ENCODE assay signal across 17 cellular contexts in genomic region chr3:197422506-197422905, GRCh38.
DNase-seq lines count a peak whose midpoint lies in the region; ATAC-seq, FAIRE-seq and TF ChIP-seq lines count a peak whose summit lies in the region.
"Had no signal": no experiment of that assay in that cellular context is flagged by ENCODE, and none has a peak within 500 bp of the region (broad histone marks: within the 10 kb centered on the region; RNA-seq: fewer than 3 reads in every experiment).

No MANE protein-coding gene starts in this region.

- H3K4me2 ChIP-seq in HCT116 (ENCODE audit: low read length) = peak overlapping the region; percentile 71
- peak overlapping the region; percentile 53 for H3K4me2 ChIP-seq in astrocyte (ENCODE audit: low read length)
- peak overlapping the region; percentile 30 for H3K4me2 ChIP-seq in keratinocyte (ENCODE audit: control insufficient read depth, extremely low read depth, insufficient read depth, low read depth, low read length)
- H3K4me2 ChIP-seq: KMS-11 had no signal

- H2AFZ ChIP-seq in HCT116 (ENCODE audit: low read depth, low read length, poor library complexity, severe bottlenecking) (no peak overlapping the region), astrocyte (ENCODE audit: low read depth, low read length) (no peak overlapping the region), keratinocyte (ENCODE audit: control insufficient read depth, low read length) (no peak overlapping the region)

- H4K20me1 ChIP-seq in HCT116 (ENCODE audit: insufficient read depth) = no peaks in the 10 kb centered on the region
- H4K20me1 ChIP-seq in astrocyte (ENCODE audit: insufficient read depth, low read length) = no peaks in the 10 kb centered on the region
- no peaks in the 10 kb centered on the region for H4K20me1 ChIP-seq in keratinocyte (ENCODE audit: control insufficient read depth, extremely low read depth, insufficient read depth, low read length)

- RAD21 ChIA-PET in HCT116 (lab: Charles Lee; ENCODE audit: low non-redundant PET in 1 of 2, low total read pairs in 2 of 2, uncharacterized antibody in 2 of 2, unreplicated experiment in 2 of 2) = no interaction called here

- H3K4me3 ChIP-seq in HCT116 (replicated peaks in 1 of 2; ENCODE audit: low read depth in 1 of 2, low read length in 2 of 2) = no peak overlapping the region
- no peak overlapping the region for H3K4me3 ChIP-seq in astrocyte (ENCODE audit: insufficient read depth, low read depth, low read length)
- H3K4me3 ChIP-seq in keratinocyte (ENCODE audit: control insufficient read depth in 2 of 3, extremely low read depth in 1 of 3, insufficient read depth in 2 of 3, low read depth in 1 of 3, low read length in 3 of 3) = no peak overlapping the region
- no peak overlapping the region for H3K4me3 ChIP-seq in coronary artery
- H3K4me3 ChIP-seq: MG63 had no signal

- H3K79me2 ChIP-seq in HCT116 (ENCODE audit: insufficient read depth, low read length) (no peaks in the 10 kb centered on the region), astrocyte (ENCODE audit: insufficient read depth, low read length) (no peaks in the 10 kb centered on the region), keratinocyte (ENCODE audit: control insufficient read depth, insufficient read depth, low read length) (no peaks in the 10 kb centered on the region)

- dilution Hi-C loops in keratinocyte (cut with MboI; ENCODE audit: extremely low pct_ligation_motif_present, low sequenced_read_pairs) = no loop called here

- peaks cover 17 to 24% of the 10 kb centered on the region in 2 experiments for H3K4me1 ChIP-seq in HCT116 (ENCODE audit: control insufficient read depth in 1 of 2, insufficient read depth in 2 of 2, low read length in 2 of 2)
- H3K4me1 ChIP-seq in astrocyte (ENCODE audit: insufficient read depth, low read length) = peaks cover 22% of the 10 kb centered on the region
- peaks cover 6% of the 10 kb centered on the region for H3K4me1 ChIP-seq in keratinocyte (ENCODE audit: control insufficient read depth, extremely low read depth, insufficient read depth, low read length)

- FAIRE-seq in astrocyte (lab: Jason Lieb, UNC) (no peak), keratinocyte (lab: Jason Lieb, UNC) (no peak), frontal cortex (lab: Jason Lieb, UNC) (no peak)
- FAIRE-seq: GM12892 had no signal

- BruUV-seq in HCT116 (replicated peaks; lab: Mats Ljungman, UMichigan) = no TSS peak

- no peak for TF ChIP-seq RAD21 in HCT116 (IDR thresholded peaks at IDR 0.05; ENCODE audit: low read depth)

- DNase-seq in HCT116 (ENCODE audit: low read depth, low spot score) (no peak), astrocyte (ENCODE audit: low read depth) (no peak), keratinocyte (ENCODE audit: low read depth, low spot score) (no peak), posterior vena cava (ENCODE audit: low spot score) (peak; percentile 32), frontal cortex (ENCODE audit: low spot score in 2 of 2) (no peak), coronary artery (ENCODE audit: low spot score) (no peak), GM20000 (ENCODE audit: low spot score) (no peak)
- DNase-seq: DMS 273 treated with DMSO at 0.1 percent for 48 hours, NCI-H1092 treated with DMSO at 0.1 percent for 48 hours, NCI-H1694, NCI-H2227 treated with DMSO at 0.1 percent for 48 hours, NCI-H524, SIG-M5 had no signal

- CTCF ChIA-PET in HCT116 (lab: Charles Lee) = no interaction called here

- H3K9me3 ChIP-seq in HCT116 (ENCODE audit: control insufficient read depth in 1 of 2, insufficient read depth in 1 of 2, low read depth in 1 of 2, low read length in 2 of 2) (no peaks in the 10 kb centered on the region), astrocyte (ENCODE audit: insufficient read depth, low read depth, low read length) (no peaks in the 10 kb centered on the region), keratinocyte (ENCODE audit: control insufficient read depth, low read depth, low read length) (no peaks in the 10 kb centered on the region)

- no peaks in the 10 kb centered on the region for H3K36me3 ChIP-seq in HCT116 (ENCODE audit: control insufficient read depth in 1 of 2, insufficient read depth in 2 of 2, low read length in 2 of 2)
- no peaks in the 10 kb centered on the region for H3K36me3 ChIP-seq in astrocyte (ENCODE audit: insufficient read depth, low read length)
- no peaks in the 10 kb centered on the region for H3K36me3 ChIP-seq in keratinocyte (ENCODE audit: control insufficient read depth in 2 of 2, extremely low read depth in 1 of 2, insufficient read depth in 2 of 2, low read length in 2 of 2)
- H3K36me3 ChIP-seq: MG63 had no signal

- H3K27ac Mint-ChIP-seq in astrocyte (ENCODE audit: unreplicated experiment) = no peak overlapping the region

- POLR2A ChIA-PET in HCT116 (lab: Charles Lee) = no interaction called here

- H3K27ac ChIP-seq in HCT116 (ENCODE audit: low read depth, low read length) (peak overlapping the region; percentile 19; the same call in 1 of the 2 replicates), astrocyte (ENCODE audit: low read depth, low read length) (peak overlapping the region; percentile 72), keratinocyte (ENCODE audit: control insufficient read depth, insufficient read depth, low read length) (no peak overlapping the region), coronary artery (no peak overlapping the region)
- H3K27ac ChIP-seq: C4-2B, KMS-11 had no signal

- H3K27me3 ChIP-seq in HCT116 (ENCODE audit: insufficient read depth, low read length) = no peaks in the 10 kb centered on the region
- H3K27me3 ChIP-seq in astrocyte (ENCODE audit: insufficient read depth, low read length) = no peaks in the 10 kb centered on the region
- H3K27me3 ChIP-seq in keratinocyte (ENCODE audit: control insufficient read depth, extremely low read depth, insufficient read depth, low read length) = peaks cover 2% of the 10 kb centered on the region
- H3K27me3 ChIP-seq: MG63 had no signal

- no peak for TF ChIP-seq POLR2A in HCT116 (IDR thresholded peaks at IDR 0.05; ENCODE audit: borderline replicate concordance, extremely low read depth, insufficient read depth, insufficient read length)

- H3K4me3 Mint-ChIP-seq in astrocyte (ENCODE audit: unreplicated experiment) = no peak overlapping the region

- peaks cover 20% of the 10 kb centered on the region for H3K4me1 Mint-ChIP-seq in astrocyte (ENCODE audit: low read depth, unreplicated experiment)

- H3K9me3 Mint-ChIP-seq in astrocyte (ENCODE audit: unreplicated experiment) = peaks cover 2% of the 10 kb centered on the region

- no peaks in the 10 kb centered on the region for H3K36me3 Mint-ChIP-seq in astrocyte (ENCODE audit: low read depth, unreplicated experiment)

- no peaks in the 10 kb centered on the region for H3K9me2 ChIP-seq in HCT116 (ENCODE audit: insufficient read depth)

- TF ChIP-seq CTCF in HCT116 (IDR thresholded peaks at IDR 0.05 in 2 of 3, conservative IDR thresholded peaks at IDR 0.05 in 1 of 3; ENCODE audit: borderline replicate concordance in 1 of 3, insufficient read depth in 1 of 3, low read depth in 2 of 3, low read length in 2 of 3) (no peak), astrocyte (IDR thresholded peaks at IDR 0.05; ENCODE audit: insufficient read depth, low read depth, low read length) (no peak), keratinocyte (optimal IDR thresholded peaks at IDR 0.05 in 1 of 3, IDR thresholded peaks at IDR 0.05 in 1 of 3, conservative IDR thresholded peaks at IDR 0.05 in 1 of 3; ENCODE audit: extremely low read depth in 1 of 3, insufficient read depth in 2 of 3, low read length in 3 of 3) (no peak), coronary artery (IDR thresholded peaks at IDR 0.05) (no peak), GM20000 (IDR thresholded peaks at IDR 0.05; ENCODE audit: extremely low read depth, missing control alignments) (no peak)

- peak; percentile 5; the same call in 1 of the 2 replicates for ATAC-seq in HCT116

- no peaks in the 10 kb centered on the region for H3K9me1 ChIP-seq in keratinocyte (ENCODE audit: control insufficient read depth, extremely low read depth, insufficient read depth, low read length)

- H3K27me3 Mint-ChIP-seq in astrocyte (ENCODE audit: low read depth, unreplicated experiment) = peaks cover 28% of the 10 kb centered on the region

- intact Hi-C loops in HCT116 (cut with micrococcal nuclease) (no loop called here), posterior vena cava (cut with DNase I) (no loop called here)

- H3K9ac ChIP-seq in HCT116 (ENCODE audit: low read length) (no peak overlapping the region), astrocyte (ENCODE audit: low read length) (peak overlapping the region; percentile 46), keratinocyte (ENCODE audit: control insufficient read depth, extremely low read depth, insufficient read depth, low read length) (no peak overlapping the region)
- H3K9ac ChIP-seq: KMS-11 had no signal

TF ChIP-seq in HCT116, 20 proteins besides CTCF, POLR2A, EP300 and RAD21 (continues in another document):
- TF ChIP-seq POLR2AphosphoS5 (IDR thresholded peaks at IDR 0.05; ENCODE audit: low read depth, low read length) = no peak
- TF ChIP-seq REST (IDR thresholded peaks at IDR 0.05; ENCODE audit: low read depth) = no peak
- no peak for TF ChIP-seq SP1 (IDR thresholded peaks at IDR 0.05; ENCODE audit: low read depth)
- TF ChIP-seq MAX (IDR thresholded peaks at IDR 0.05) = no peak

Comparison
In these comparisons a context has a peak if more than half of its experiments do, and no peak if none do; other contexts are left out.
1. H3K27ac ChIP-seq: peak in HCT116 (single experiment) and astrocyte (single experiment); none in keratinocyte (single experiment) and coronary artery (0 of 2).
2. Peak in every context shown above with its lines, with median percentiles within 50 percentile points of each other: H3K4me2 ChIP-seq.